11 cellular contexts compared by ENCODE assay signal in genomic region chr15:85751731-85752421, GRCh38. TPM values are rescaled to one million over a fixed set of nuclear protein-coding genes. Genes with fewer than 3 reads are reported as not detected.
DNase-seq lines count a peak whose midpoint lies in the region; ATAC-seq and TF ChIP-seq lines count a peak whose summit lies in the region.
"Had no signal": no experiment of that assay in that cellular context is flagged by ENCODE, and none has a peak within 500 bp of the region (broad histone marks: within the 10 kb centered on the region; RNA-seq: fewer than 3 reads in every experiment).

No MANE protein-coding gene starts in this region.

- ATAC-seq in gastroesophageal sphincter = no peak
- ATAC-seq: gastrocnemius medialis had no signal

- peak overlapping the region; percentile 53 for H3K27ac Mint-ChIP-seq in activated naive CD4-positive, alpha-beta T cell treated with anti-CD3 and anti-CD28 coated beads for 36 hours
- H3K27ac Mint-ChIP-seq in nephron progenitor cell = peak overlapping the region; percentile 61

- CTCF ChIA-PET in activated naive CD4-positive, alpha-beta T cell treated with anti-CD3 and anti-CD28 coated beads for 36 hours (lab: Charles Lee) = interaction anchor here (1.0 kb wide), 1 partner anchor 12 kb away, joined by 3 read pairs; no protein-coding TSS in a partner anchor

- peaks cover 0 to 20% of the 10 kb centered on the region in 2 donors for H3K36me3 ChIP-seq in gastroesophageal sphincter
- H3K36me3 ChIP-seq in transverse colon = peaks cover 0 to 11% (median 2%) of the 10 kb centered on the region in 4 donors

- intact Hi-C loops in activated naive CD4-positive, alpha-beta T cell treated with anti-CD3 and anti-CD28 coated beads for 36 hours (cut with micrococcal nuclease) = no loop called here
- intact Hi-C loops in transverse colon (cut with DNase I; ENCODE audit: low total_unique reads) = no loop called here

- TF ChIP-seq CTCF in gastroesophageal sphincter (IDR thresholded peaks at IDR 0.05) = no peak
- TF ChIP-seq CTCF in nephron progenitor cell (IDR thresholded peaks at IDR 0.05) = no peak
- TF ChIP-seq CTCF in transverse colon (IDR thresholded peaks at IDR 0.05) = no peak

- peak overlapping the region in 3 of 4 donors; percentile 79 to 88 (median 80) for H3K27ac ChIP-seq in gastroesophageal sphincter
- H3K27ac ChIP-seq in transverse colon = peak overlapping the region in 3 of 4 donors; percentile 64 to 78 (median 67)
- H3K27ac ChIP-seq: SJCRH30 had no signal

- TF ChIP-seq EP300 in gastroesophageal sphincter (IDR thresholded peaks at IDR 0.05) (no peak), transverse colon (IDR thresholded peaks at IDR 0.05; ENCODE audit: low read depth) (no peak)

- H3K4me3 ChIP-seq in gastroesophageal sphincter (no peak overlapping the region), transverse colon (no peak overlapping the region)
- H3K4me3 ChIP-seq: gastrocnemius medialis, SJCRH30 had no signal

- DNase-seq in activated naive CD4-positive, alpha-beta T cell treated with anti-CD3 and anti-CD28 coated beads for 36 hours = no peak
- no peak for DNase-seq in activated naive CD4-positive, alpha-beta T cell treated with anti-CD3 and anti-CD28 coated beads, Interleukin-2, amount 50 U/mL, for 16 hours
- DNase-seq in nephron progenitor cell (no peak), transverse colon (no peak), GOT3 (lab: John Stamatoyannopoulos, UW) (no peak)
- no peak for DNase-seq in NK-92 treated with Interleukin-12 subunit alpha and Interleukin-12 subunit beta, amount 100 ng/mL, for 24 hours (lab: John Stamatoyannopoulos, UW)
- DNase-seq in stimulated activated naive CD4-positive, alpha-beta T cell (lab: John Stamatoyannopoulos, UW) = no peak
- DNase-seq: central memory CD4-positive, alpha-beta T cell; gastrocnemius medialis; SJCRH30 had no signal

- no peaks in the 10 kb centered on the region for H3K9me3 Mint-ChIP-seq in activated naive CD4-positive, alpha-beta T cell treated with anti-CD3 and anti-CD28 coated beads for 36 hours
- no peaks in the 10 kb centered on the region for H3K9me3 Mint-ChIP-seq in nephron progenitor cell

- no peaks in the 10 kb centered on the region for H3K27me3 Mint-ChIP-seq in activated naive CD4-positive, alpha-beta T cell treated with anti-CD3 and anti-CD28 coated beads for 36 hours (ENCODE audit: low read depth)
- H3K27me3 Mint-ChIP-seq in nephron progenitor cell (ENCODE audit: low read depth, poor library complexity) = no peaks in the 10 kb centered on the region

- in situ Hi-C loops in transverse colon (cut with MboI; ENCODE audit: low pct_ligation_motif_present in 1 of 4, low pct_unique_long_range_greater_than_20kb in 1 of 4, low sequenced_read_pairs in 3 of 4) = no loop called here

- H3K27me3 ChIP-seq in gastroesophageal sphincter (no peaks in the 10 kb centered on the region), transverse colon (no peaks in the 10 kb centered on the region)
- H3K27me3 ChIP-seq: gastrocnemius medialis, SJCRH30 had no signal

- no peak for TF ChIP-seq POLR2A in gastroesophageal sphincter (IDR thresholded peaks at IDR 0.05)
- TF ChIP-seq POLR2A in transverse colon (IDR thresholded peaks at IDR 0.05) = no peak

- H3K36me3 Mint-ChIP-seq in activated naive CD4-positive, alpha-beta T cell treated with anti-CD3 and anti-CD28 coated beads for 36 hours (ENCODE audit: low read depth) = peaks cover 4% of the 10 kb centered on the region
- peaks cover 15% of the 10 kb centered on the region for H3K36me3 Mint-ChIP-seq in nephron progenitor cell (ENCODE audit: low read depth)

- WGBS in gastroesophageal sphincter (ENCODE audit: low coverage in 1 of 2), 2 donors = 100% methylated on average over 1 of the region's 21 CpGs; no CpG with 5 or more reads in 1 of the 2 donors
- WGBS in transverse colon (ENCODE audit: low coverage in 1 of 2), 2 donors = 90% methylated on average over 21 of the region's 21 CpGs; no CpG with 5 or more reads in 1 of the 2 donors

- H3K4me3 Mint-ChIP-seq in activated naive CD4-positive, alpha-beta T cell treated with anti-CD3 and anti-CD28 coated beads for 36 hours = no peak overlapping the region
- peak overlapping the region; percentile 30 for H3K4me3 Mint-ChIP-seq in nephron progenitor cell

- H3K4me1 ChIP-seq in gastroesophageal sphincter (peaks cover 0 to 73% (median 44%) of the 10 kb centered on the region in 3 donors), transverse colon (peaks cover 0 to 25% (median 16%) of the 10 kb centered on the region in 4 donors)

- no peaks in the 10 kb centered on the region for H3K9me3 ChIP-seq in gastroesophageal sphincter
- no peaks in the 10 kb centered on the region for H3K9me3 ChIP-seq in transverse colon
- H3K9me3 ChIP-seq: gastrocnemius medialis, SJCRH30 had no signal

- peaks cover 19% of the 10 kb centered on the region for H3K4me1 Mint-ChIP-seq in activated naive CD4-positive, alpha-beta T cell treated with anti-CD3 and anti-CD28 coated beads for 36 hours (ENCODE audit: low read depth)
- peaks cover 55% of the 10 kb centered on the region for H3K4me1 Mint-ChIP-seq in nephron progenitor cell

RNA-seq across cellular contexts. Expression of gene KLHL25, which starts 42.8 kb away (rescaled TPM):
- 1 to 10 TPM; 5.3 to 5.4 TPM for total RNA-seq in activated naive CD4-positive, alpha-beta T cell treated with anti-CD3 and anti-CD28 coated beads for 36 hours
- total RNA-seq in gastroesophageal sphincter (10 to 100 TPM in 3 of 4 donors, 1 to 10 TPM in 1; 8.8 to 21.3 (median 11.8) TPM), transverse colon (10 to 100 TPM; 10.1 to 36.0 (median 10.8) TPM)
